In genomic region chr10:96417432-96417831, GRCh38 we compare ENCODE assay signal across 15 cellular contexts. TPM values are rescaled to one million over a fixed set of nuclear protein-coding genes. Genes with fewer than 3 reads are reported as not detected.
A peak's percentile ranks its signal among the peaks of the same experiment; 100 is the strongest.
DNase-seq lines count a peak whose midpoint lies in the region; ATAC-seq and TF ChIP-seq lines count a peak whose summit lies in the region.
"Had no signal": no experiment of that assay in that cellular context is flagged by ENCODE, and none has a peak within 500 bp of the region (broad histone marks: within the 10 kb centered on the region; RNA-seq: fewer than 3 reads in every experiment).

No MANE protein-coding gene starts in this region.

- peaks cover 7% of the 10 kb centered on the region for H3F3A ChIP-seq in smooth muscle cell (ENCODE audit: low read depth)

- no peaks in the 10 kb centered on the region for H4K20me1 ChIP-seq in smooth muscle cell (ENCODE audit: low read depth)

- no peak overlapping the region for H3K9ac ChIP-seq in smooth muscle cell (ENCODE audit: low read depth)
- H3K9ac ChIP-seq: parathyroid adenoma had no signal

- H3K36me3 ChIP-seq in smooth muscle cell (ENCODE audit: low read depth), result no peaks in the 10 kb centered on the region

- H2AFZ ChIP-seq in smooth muscle cell (ENCODE audit: low read depth), result peak overlapping the region; percentile 57
- H2AFZ ChIP-seq: parathyroid adenoma had no signal

- H3K9me3 ChIP-seq in smooth muscle cell (replicated peaks; ENCODE audit: low read depth), result no peaks in the 10 kb centered on the region

- no peaks in the 10 kb centered on the region for H3K27me3 ChIP-seq in smooth muscle cell (ENCODE audit: low read depth)

- WGBS in smooth muscle cell (ENCODE audit: low lambda C conversion rate), result 30% methylated on average over 3 of the region's 3 CpGs

- peak; percentile 22 for DNase-seq in NOMO-1 treated with DMSO at 0.1 percent for 48 hours (lab: John Stamatoyannopoulos, UW; ENCODE audit: unreplicated experiment)
- DNase-seq in NOMO-1 (lab: John Stamatoyannopoulos, UW; ENCODE audit: unreplicated experiment in 2 of 2), result no peak
- DNase-seq in RPMI8226, result peak; percentile 27
- peak; percentile 64 for DNase-seq in foreskin melanocyte
- DNase-seq in smooth muscle cell (lab: John Stamatoyannopoulos, UW; ENCODE audit: unreplicated experiment), result no peak
- no peak for DNase-seq in AG08396 (ENCODE audit: low spot score)
- DNase-seq: activated naive CD4-positive, alpha-beta T cell; KG1; NCI-H2171 treated with DMSO at 0.1 percent for 48 hours had no signal

- H3K4me2 ChIP-seq in smooth muscle cell, result peak overlapping the region; percentile 15

- no peak for ATAC-seq in HG02763 (IDR thresholded peaks at IDR 0.05; ENCODE audit: unreplicated experiment)
- no peak for ATAC-seq in HG02571 (IDR thresholded peaks at IDR 0.05; ENCODE audit: unreplicated experiment)
- ATAC-seq: SK-N-SH treated with all-trans-retinoic acid at 6 μM for 48 hours had no signal

- H3K4me1 ChIP-seq in smooth muscle cell (ENCODE audit: low read depth), result peaks cover 13% of the 10 kb centered on the region

- TF ChIP-seq CTCF in smooth muscle cell (IDR thresholded peaks at IDR 0.05; ENCODE audit: borderline replicate concordance, insufficient read depth, poor library complexity, severe bottlenecking), result no peak

- H3K4me3 ChIP-seq in smooth muscle cell, result no peak overlapping the region

- peak overlapping the region; percentile 68 for H3K27ac ChIP-seq in smooth muscle cell (ENCODE audit: low read depth)
- H3K27ac ChIP-seq: parathyroid adenoma had no signal

- no peaks in the 10 kb centered on the region for H3K79me2 ChIP-seq in smooth muscle cell (ENCODE audit: low read depth)
- H3K79me2 ChIP-seq: parathyroid adenoma had no signal

RNA-seq across cellular contexts. Expression of gene OPALIN, which starts 58.6 kb away (rescaled TPM):
- not detected in 2 replicates for total RNA-seq in smooth muscle cell
- not detected in 2 replicates for polyA plus RNA-seq in smooth muscle cell
- total RNA-seq: cerebellum, left colon had no signal

Comparison
In these comparisons a context has a peak if more than half of its experiments do, and no peak if none do; other contexts are left out.
1. DNase-seq: peak in NOMO-1 treated with DMSO at 0.1 percent for 48 hours (single experiment), RPMI8226 (single experiment) and foreskin melanocyte (single experiment); none in NOMO-1 (0 of 2), smooth muscle cell (single experiment) and AG08396 (single experiment).